6 cellular contexts compared by ENCODE assay signal in the genomic region with DNA sequence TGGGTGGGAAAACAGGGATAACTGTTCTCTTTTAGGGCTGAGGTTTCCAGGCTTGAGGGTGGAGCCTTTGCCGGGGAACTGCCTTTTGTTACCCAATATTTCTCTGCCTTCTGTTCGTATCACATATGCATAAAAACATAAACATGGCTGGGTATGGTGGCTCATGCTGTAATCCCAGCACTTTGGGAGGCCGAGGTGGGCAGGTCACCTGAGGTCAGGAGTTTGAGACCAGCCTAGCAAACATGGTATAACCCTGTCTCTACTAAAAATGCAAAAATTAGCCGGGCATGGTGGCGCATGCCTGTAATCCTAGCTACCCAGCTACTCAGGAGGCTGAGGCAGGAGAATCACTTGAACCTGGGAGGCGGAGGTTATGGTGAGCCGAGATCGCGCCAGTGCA.
DNase-seq lines count a peak whose midpoint lies in the region; ATAC-seq and TF ChIP-seq lines count a peak whose summit lies in the region.
"Not testable (repeated sequence)": the region's sequence is repeated elsewhere in the genome, so short reads cannot be mapped to it uniquely, and the experiment has no call there.

No MANE protein-coding gene starts in this region.

- intact Hi-C loops in colonic mucosa (cut with DNase I); sciatic nerve (cut with DNase I); upper lobe of right lung (cut with DNase I): not testable (repeated sequence)

- H3K4me3 ChIP-seq in colonic mucosa, right atrium auricular region, upper lobe of right lung: not testable (repeated sequence)

- H3K27ac ChIP-seq in colonic mucosa, right atrium auricular region, upper lobe of right lung: not testable (repeated sequence)

- DNase-seq in activated CD8-positive, alpha-beta memory T cell treated with anti-CD3 and anti-CD28 coated beads for 24 hours: peak; percentile 11
- DNase-seq in colonic mucosa (peak; percentile 12), right atrium auricular region (ENCODE audit: low spot score) (peak; percentile 46), mesenteric fat pad (ENCODE audit: low spot score) (peak; percentile 55), sciatic nerve (ENCODE audit: low spot score) (peak; percentile 1), upper lobe of right lung (peak; percentile 30)

- TF ChIP-seq CTCF in colonic mucosa (IDR thresholded peaks at IDR 0.05); right atrium auricular region (IDR thresholded peaks at IDR 0.05); upper lobe of right lung (IDR thresholded peaks at IDR 0.05): not testable (repeated sequence)

- H3K9me3 ChIP-seq in colonic mucosa, upper lobe of right lung: not testable (repeated sequence)
- peaks cover 0 to 18% of the 10 kb centered on the region in 2 donors for H3K9me3 ChIP-seq in right atrium auricular region

- H3K9ac ChIP-seq in colonic mucosa (ENCODE audit: low read depth in 2 of 2, low read length in 2 of 2): not testable (repeated sequence)

- H3K36me3 ChIP-seq in colonic mucosa, right atrium auricular region, upper lobe of right lung: not testable (repeated sequence)

- not testable (repeated sequence) for H3K4me1 ChIP-seq in colonic mucosa, right atrium auricular region, upper lobe of right lung

- not testable (repeated sequence) for ATAC-seq in sciatic nerve, upper lobe of right lung

- not testable (repeated sequence) for H3K27me3 ChIP-seq in colonic mucosa, right atrium auricular region, upper lobe of right lung

Comparison
In these comparisons a context has a peak if more than half of its experiments do, and no peak if none do; other contexts are left out.
1. DNase-seq: peak in every context shown above with its lines; median percentile 55 in mesenteric fat pad; 46 in right atrium auricular region; 30 in upper lobe of right lung; 12 in colonic mucosa; 11 in activated CD8-positive, alpha-beta memory T cell treated with anti-CD3 and anti-CD28 coated beads for 24 hours; 1 in sciatic nerve.